9 cellular contexts compared by ENCODE assay signal in genomic region chr1:248824301-248824700, GRCh38. TPM values are rescaled to one million over a fixed set of nuclear protein-coding genes. Genes with fewer than 3 reads are reported as not detected.
DNase-seq lines count a peak whose midpoint lies in the region; ATAC-seq and TF ChIP-seq lines count a peak whose summit lies in the region.
"Had no signal": no experiment of that assay in that cellular context is flagged by ENCODE, and none has a peak within 500 bp of the region (broad histone marks: within the 10 kb centered on the region; RNA-seq: fewer than 3 reads in every experiment).

No MANE protein-coding gene starts in this region.

- H3K27ac Mint-ChIP-seq in activated naive CD8-positive, alpha-beta T cell treated with anti-CD3 and anti-CD28 coated beads, Interleukin-2, amount 10 ng/mL, durations not matched to agents 7 days and 5 days: peak overlapping the region; percentile 98
- H3K27ac Mint-ChIP-seq in memory B cell: peak overlapping the region; percentile 94

- peak overlapping the region in 1 of 2 donors; percentile 75 for H3K4me3 ChIP-seq in right atrium auricular region
- H3K4me3 ChIP-seq in tibial artery: peak overlapping the region; percentile 85 to 97

- H3K27ac ChIP-seq in right atrium auricular region (no peak overlapping the region), tibial artery (peak overlapping the region in 1 of 2 donors; percentile 91)

- no peaks in the 10 kb centered on the region for H3K27me3 Mint-ChIP-seq in activated naive CD8-positive, alpha-beta T cell treated with anti-CD3 and anti-CD28 coated beads, Interleukin-2, amount 10 ng/mL, durations not matched to agents 7 days and 5 days
- H3K27me3 Mint-ChIP-seq in memory B cell: no peaks in the 10 kb centered on the region

- POLR2A ChIA-PET in activated naive CD8-positive, alpha-beta T cell treated with anti-CD3 and anti-CD28 coated beads, Interleukin-2, amount 10 ng/mL, durations not matched to agents 7 days and 5 days (lab: Charles Lee): interaction anchor here (1.6 to 3.9 kb wide), 2 partner anchors 14 to 35 kb away, joined by 5 to 74 read pairs; partner anchors contain the start of genes ZNF672 and ZNF692

- H3K27me3 ChIP-seq in right atrium auricular region (no peaks in the 10 kb centered on the region), tibial artery (no peaks in the 10 kb centered on the region)
- H3K27me3 ChIP-seq: gastroesophageal sphincter had no signal

- H3K36me3 ChIP-seq in right atrium auricular region (peaks cover 10% of the 10 kb centered on the region), tibial artery (peaks cover 0 to 27% (median 7%) of the 10 kb centered on the region in 3 donors)

- H3K9me3 Mint-ChIP-seq in activated naive CD8-positive, alpha-beta T cell treated with anti-CD3 and anti-CD28 coated beads, Interleukin-2, amount 10 ng/mL, durations not matched to agents 7 days and 5 days: no peaks in the 10 kb centered on the region
- H3K9me3 Mint-ChIP-seq in memory B cell: no peaks in the 10 kb centered on the region

- no peak for TF ChIP-seq CTCF in right atrium auricular region (IDR thresholded peaks at IDR 0.05)
- no peak for TF ChIP-seq CTCF in tibial artery (IDR thresholded peaks at IDR 0.05)

- H3K4me1 ChIP-seq in right atrium auricular region: peaks cover 0 to 64% of the 10 kb centered on the region in 2 donors
- peaks cover 0 to 69% (median 51%) of the 10 kb centered on the region in 4 donors for H3K4me1 ChIP-seq in tibial artery

- H3K9me3 ChIP-seq in right atrium auricular region: no peaks in the 10 kb centered on the region
- no peaks in the 10 kb centered on the region for H3K9me3 ChIP-seq in tibial artery
- H3K9me3 ChIP-seq: gastroesophageal sphincter had no signal

- peaks cover 37% of the 10 kb centered on the region for H3K4me1 Mint-ChIP-seq in activated naive CD8-positive, alpha-beta T cell treated with anti-CD3 and anti-CD28 coated beads, Interleukin-2, amount 10 ng/mL, durations not matched to agents 7 days and 5 days
- peaks cover 50% of the 10 kb centered on the region for H3K4me1 Mint-ChIP-seq in memory B cell

- peak overlapping the region; percentile 94 for H3K4me3 Mint-ChIP-seq in activated naive CD8-positive, alpha-beta T cell treated with anti-CD3 and anti-CD28 coated beads, Interleukin-2, amount 10 ng/mL, durations not matched to agents 7 days and 5 days
- peak overlapping the region; percentile 99 for H3K4me3 Mint-ChIP-seq in memory B cell

- intact Hi-C loops in cardiac septum (cut with DNase I): no loop called here
- intact Hi-C loops in tibial artery (cut with DNase I; ENCODE audit: low total_unique reads): no loop called here

- ATAC-seq in activated naive CD8-positive, alpha-beta T cell treated with anti-CD3 and anti-CD28 coated beads, Interleukin-2, amount 10 ng/mL, durations not matched to agents 7 days and 5 days (ENCODE audit: low read depth): no peak
- ATAC-seq in memory B cell (ENCODE audit: low read depth) (no peak), GM18519 (IDR thresholded peaks at IDR 0.05; ENCODE audit: low FRiP score, unreplicated experiment) (no peak)
- ATAC-seq: gastroesophageal sphincter had no signal

- peaks cover 24% of the 10 kb centered on the region for H3K36me3 Mint-ChIP-seq in activated naive CD8-positive, alpha-beta T cell treated with anti-CD3 and anti-CD28 coated beads, Interleukin-2, amount 10 ng/mL, durations not matched to agents 7 days and 5 days
- peaks cover 27% of the 10 kb centered on the region for H3K36me3 Mint-ChIP-seq in memory B cell

- DNase-seq in cardiac septum (ENCODE audit: low spot score): peak; percentile 47
- DNase-seq in right atrium auricular region (ENCODE audit: low spot score): no peak
- DNase-seq in activated naive CD8-positive, alpha-beta T cell treated with anti-CD3 and anti-CD28 coated beads, Interleukin-2, amount 10 ng/mL, durations not matched to agents 7 days and 5 days: peak; percentile 2
- no peak for DNase-seq in memory B cell (ENCODE audit: low spot score in 2 of 2)
- peak in 1 of 2 donors; percentile 31 for DNase-seq in tibial artery
- DNase-seq in iPS-NIHi7 (ENCODE audit: extremely low spot score): no peak
- no peak for DNase-seq in cerebellum (ENCODE audit: low spot score)

RNA-seq across cellular contexts. Expression of gene SH3BP5L, which starts 1.4 kb away (rescaled TPM):
- 25.1 TPM for total RNA-seq in cardiac septum
- total RNA-seq in right atrium auricular region: 10 to 100 TPM; 13.6 to 18.5 TPM
- 10 to 100 TPM; 32.8 to 34.7 TPM for total RNA-seq in activated naive CD8-positive, alpha-beta T cell treated with anti-CD3 and anti-CD28 coated beads, Interleukin-2, amount 10 ng/mL, durations not matched to agents 7 days and 5 days
- total RNA-seq in cerebellum: 20.9 TPM

RNA-seq across cellular contexts. Expression of gene ZNF672, which starts 13.7 kb away (rescaled TPM):
- total RNA-seq in cardiac septum (40.7 TPM), right atrium auricular region (10 to 100 TPM; 55.3 to 59.1 TPM), cerebellum (16.1 TPM)
- 10 to 100 TPM; 51.0 to 53.6 TPM for total RNA-seq in activated naive CD8-positive, alpha-beta T cell treated with anti-CD3 and anti-CD28 coated beads, Interleukin-2, amount 10 ng/mL, durations not matched to agents 7 days and 5 days

RNA-seq across cellular contexts. Expression of gene ZNF692, which starts 34.6 kb away (rescaled TPM):
- 18.1 TPM for total RNA-seq in cardiac septum
- 10 to 100 TPM in 1 of 2 donors, 1 to 10 TPM in 1; 9.7 to 11.8 TPM for total RNA-seq in right atrium auricular region
- 10 to 100 TPM; 58.6 to 70.2 TPM for total RNA-seq in activated naive CD8-positive, alpha-beta T cell treated with anti-CD3 and anti-CD28 coated beads, Interleukin-2, amount 10 ng/mL, durations not matched to agents 7 days and 5 days
- 30.9 TPM for total RNA-seq in cerebellum

Comparison
In these comparisons a context has a peak if more than half of its experiments do, and no peak if none do; other contexts are left out.
1. DNase-seq: peak in cardiac septum (single experiment) and activated naive CD8-positive, alpha-beta T cell treated with anti-CD3 and anti-CD28 coated beads, Interleukin-2, amount 10 ng/mL, durations not matched to agents 7 days and 5 days (single experiment); none in right atrium auricular region (single experiment), memory B cell (0 of 2), iPS-NIHi7 (single experiment) and cerebellum (single experiment).